In the genomic region with DNA sequence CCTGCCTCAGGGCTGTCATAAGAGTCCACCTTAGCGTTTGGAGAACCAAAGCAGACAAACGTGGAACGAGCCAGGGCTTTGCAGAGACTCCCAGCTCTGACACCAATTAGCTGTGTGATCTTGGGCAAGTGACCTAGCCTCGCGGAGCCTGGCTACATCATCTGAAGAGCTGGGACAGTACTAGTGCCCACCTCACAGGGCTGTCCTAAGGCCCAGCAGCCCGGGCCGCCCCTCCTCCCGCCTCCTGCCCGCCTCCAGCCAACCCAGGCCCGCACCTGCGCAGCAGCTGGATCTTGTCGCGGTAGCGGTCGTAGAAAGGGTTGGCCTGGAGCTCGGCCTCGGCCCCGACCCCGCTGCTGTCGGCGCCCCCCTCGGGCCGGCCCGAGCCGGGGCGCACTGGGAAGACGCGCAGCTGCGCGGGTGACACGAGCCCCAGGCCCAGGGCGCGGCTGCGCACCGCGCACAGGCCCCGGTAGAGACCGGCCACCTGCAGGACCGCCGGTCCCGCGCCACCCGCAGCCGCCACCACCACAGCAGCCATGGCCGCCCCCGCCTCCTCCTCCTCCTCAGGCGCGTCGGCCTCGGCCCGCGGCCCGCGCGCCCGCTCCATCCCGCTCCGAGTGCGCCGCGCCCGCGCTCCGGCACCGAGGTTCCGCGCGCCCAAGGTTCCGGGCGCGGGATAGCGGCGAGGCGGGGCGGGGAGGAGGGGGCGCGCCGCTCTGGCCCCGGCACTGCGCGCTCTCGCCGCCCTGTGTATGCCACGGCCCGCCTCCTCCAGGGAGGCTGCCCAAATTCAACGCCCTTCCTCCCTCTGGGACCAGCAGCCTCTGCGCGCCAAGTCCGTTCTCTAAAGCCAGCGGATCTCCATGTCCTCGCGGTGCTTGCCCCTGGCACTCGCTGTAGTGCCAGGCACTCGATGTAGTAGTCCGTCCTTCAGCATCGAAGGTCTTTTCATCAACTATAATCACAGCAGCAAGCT, we compare ENCODE assay signal across 8 cellular contexts. TPM values are rescaled to one million over a fixed set of nuclear protein-coding genes. Genes with fewer than 3 reads are reported as not detected.
DNase-seq lines count a peak whose midpoint lies in the region; ATAC-seq and TF ChIP-seq lines count a peak whose summit lies in the region.

A gene with protein sequence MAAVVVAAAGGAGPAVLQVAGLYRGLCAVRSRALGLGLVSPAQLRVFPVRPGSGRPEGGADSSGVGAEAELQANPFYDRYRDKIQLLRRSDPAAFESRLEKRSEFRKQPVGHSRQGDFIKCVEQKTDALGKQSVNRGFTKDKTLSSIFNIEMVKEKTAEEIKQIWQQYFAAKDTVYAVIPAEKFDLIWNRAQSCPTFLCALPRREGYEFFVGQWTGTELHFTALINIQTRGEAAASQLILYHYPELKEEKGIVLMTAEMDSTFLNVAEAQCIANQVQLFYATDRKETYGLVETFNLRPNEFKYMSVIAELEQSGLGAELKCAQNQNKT (minus strand): TSS at position 583 of the 979 bp plus-strand sequence. CDS start 42 bp downstream, at position 541.

- H3K4me2 ChIP-seq in GM23338 = peak within 1 kb of the TSS; percentile 99
- H3K4me2 ChIP-seq in SU-DHL-6 (ENCODE audit: low read depth, low read length, poor library complexity, severe bottlenecking) = peak within 1 kb of the TSS; percentile 77
- H3K4me2 ChIP-seq in trophoblast cell (ENCODE audit: low read length) = peak within 1 kb of the TSS; percentile 70

- H3K4me3 Mint-ChIP-seq in GM23338 = peak within 1 kb of the TSS; percentile 78; the same call in 2 of the 3 replicates
- peak within 1 kb of the TSS; percentile 93 for H3K4me3 Mint-ChIP-seq in activated naive CD8-positive, alpha-beta T cell treated with anti-CD3 and anti-CD28 coated beads, Interleukin-2, amount 10 ng/mL, durations not matched to agents 7 days and 5 days
- peak within 1 kb of the TSS; percentile 73 for H3K4me3 Mint-ChIP-seq in type B pancreatic cell

- H3K9ac ChIP-seq in SU-DHL-6 (ENCODE audit: low read length) (peak within 1 kb of the TSS; percentile 76), trophoblast cell (ENCODE audit: low read length) (peak within 1 kb of the TSS; percentile 76)

- H3K36me3 Mint-ChIP-seq in GM23338 (ENCODE audit: low read depth) = peaks cover 20% of the 10 kb centered on the region; the same call in 2 of the 3 replicates
- peaks cover 11% of the 10 kb centered on the region for H3K36me3 Mint-ChIP-seq in activated naive CD8-positive, alpha-beta T cell treated with anti-CD3 and anti-CD28 coated beads, Interleukin-2, amount 10 ng/mL, durations not matched to agents 7 days and 5 days
- peaks cover 5% of the 10 kb centered on the region for H3K36me3 Mint-ChIP-seq in type B pancreatic cell

- no peaks in the 10 kb centered on the region for H3K9me3 ChIP-seq in SU-DHL-6 (ENCODE audit: insufficient read depth, low read length)
- H3K9me3 ChIP-seq in trophoblast cell (ENCODE audit: insufficient read depth, low read depth, low read length) = no peaks in the 10 kb centered on the region

- H2BK12ac ChIP-seq in trophoblast cell (ENCODE audit: low read length) = no peak within 1 kb of the TSS

- H3K27me3 ChIP-seq in GM23338 (ENCODE audit: insufficient read depth) (no peaks in the 10 kb centered on the region), SU-DHL-6 (ENCODE audit: low read length) (no peaks in the 10 kb centered on the region), trophoblast cell (ENCODE audit: insufficient read depth, low read length) (no peaks in the 10 kb centered on the region)

- H3K27ac Mint-ChIP-seq in GM23338 = no peak within 1 kb of the TSS
- peak within 1 kb of the TSS; percentile 67 for H3K27ac Mint-ChIP-seq in activated naive CD8-positive, alpha-beta T cell treated with anti-CD3 and anti-CD28 coated beads, Interleukin-2, amount 10 ng/mL, durations not matched to agents 7 days and 5 days
- peak within 1 kb of the TSS; percentile 15 for H3K27ac Mint-ChIP-seq in type B pancreatic cell

- H3K36me3 ChIP-seq in GM23338 (ENCODE audit: insufficient read depth) (peaks cover 4% of the 10 kb centered on the region), SU-DHL-6 (ENCODE audit: low read length) (0 out of 2 replicates have a peak, but pooled peaks cover 6% of the 10 kb centered on the region), trophoblast cell (ENCODE audit: control insufficient read depth in 1 of 2, insufficient read depth in 2 of 2, low read length in 2 of 2) (peaks cover 0 to 2% of the 10 kb centered on the region in 2 experiments)

- H2AFZ ChIP-seq in GM23338 (peak within 1 kb of the TSS; percentile 78), SU-DHL-6 (ENCODE audit: low read depth, low read length, severe bottlenecking) (peak within 1 kb of the TSS; percentile 88), trophoblast cell (ENCODE audit: insufficient read depth, low read length, poor library complexity) (peak within 1 kb of the TSS; percentile 89)

- peak within 1 kb of the TSS; percentile 82 for H3K14ac ChIP-seq in trophoblast cell (ENCODE audit: low read length)

- H3K27ac ChIP-seq in GM23338 (ENCODE audit: low read depth) (no peak within 1 kb of the TSS; the same call in 1 of the 2 replicates), SU-DHL-6 (ENCODE audit: low read depth, low read length) (no peak within 1 kb of the TSS), trophoblast cell (ENCODE audit: low read depth, low read length) (no peak within 1 kb of the TSS)

- peaks cover 16% of the 10 kb centered on the region for H3K79me2 ChIP-seq in GM23338 (replicated peaks; ENCODE audit: insufficient read depth)
- H3K79me2 ChIP-seq in SU-DHL-6 (ENCODE audit: insufficient read depth, low read length) = peaks cover 7% of the 10 kb centered on the region; the same call in 1 of the 2 replicates
- peaks cover 4% of the 10 kb centered on the region for H3K79me2 ChIP-seq in trophoblast cell (ENCODE audit: control insufficient read depth, insufficient read depth, low read length, poor library complexity)

- H3K9me3 Mint-ChIP-seq in GM23338 (no peaks in the 10 kb centered on the region), type B pancreatic cell (no peaks in the 10 kb centered on the region)
- no peaks in the 10 kb centered on the region for H3K9me3 Mint-ChIP-seq in activated naive CD8-positive, alpha-beta T cell treated with anti-CD3 and anti-CD28 coated beads, Interleukin-2, amount 10 ng/mL, durations not matched to agents 7 days and 5 days

- H3K4me1 ChIP-seq in GM23338 (ENCODE audit: insufficient read depth) (peaks cover 23% of the 10 kb centered on the region), trophoblast cell (ENCODE audit: control insufficient read depth in 1 of 2, insufficient read depth in 2 of 2, low read length in 2 of 2) (peaks cover 5 to 9% of the 10 kb centered on the region in 2 experiments)

- POLR2A ChIA-PET in activated naive CD8-positive, alpha-beta T cell treated with anti-CD3 and anti-CD28 coated beads, Interleukin-2, amount 10 ng/mL, durations not matched to agents 7 days and 5 days (lab: Charles Lee) = interaction anchor here (0.8 to 2.6 kb wide), 9 partner anchors 8 to 123 kb away, joined by 3 to 13 read pairs (median 6); a partner anchor contains a TSS

- peak; percentile 87 for ATAC-seq in GM23338
- ATAC-seq in activated naive CD8-positive, alpha-beta T cell treated with anti-CD3 and anti-CD28 coated beads, Interleukin-2, amount 10 ng/mL, durations not matched to agents 7 days and 5 days (ENCODE audit: low read depth) = peak; percentile 84

- peak within 1 kb of the TSS; percentile 66 for H3K18ac ChIP-seq in trophoblast cell (ENCODE audit: low read length)

- H3K79me1 ChIP-seq in trophoblast cell (ENCODE audit: low read length) = peaks cover 2% of the 10 kb centered on the region

- H4K91ac ChIP-seq in trophoblast cell (ENCODE audit: low read depth, low read length) = peak within 1 kb of the TSS; percentile 82

- H4K8ac ChIP-seq in trophoblast cell (ENCODE audit: low read depth, low read length) = peak within 1 kb of the TSS; percentile 88

- H3K4me1 Mint-ChIP-seq in GM23338 (peaks cover 19% of the 10 kb centered on the region), type B pancreatic cell (ENCODE audit: unreplicated experiment) (peaks cover 13% of the 10 kb centered on the region)
- H3K4me1 Mint-ChIP-seq in activated naive CD8-positive, alpha-beta T cell treated with anti-CD3 and anti-CD28 coated beads, Interleukin-2, amount 10 ng/mL, durations not matched to agents 7 days and 5 days = peaks cover 15% of the 10 kb centered on the region

- no CpG with 5 or more reads among the region's 96 CpGs for WGBS in trophoblast cell (ENCODE audit: extremely low coverage, insufficient coverage, insufficient read length)

- peak; percentile 79 for DNase-seq in EH (ENCODE audit: low read depth)
- peak; percentile 94 for DNase-seq in GM23338 (ENCODE audit: low spot score)
- peak; percentile 51 for DNase-seq in M059J (ENCODE audit: low read depth)
- DNase-seq in activated naive CD8-positive, alpha-beta T cell treated with anti-CD3 and anti-CD28 coated beads, Interleukin-2, amount 10 ng/mL, durations not matched to agents 7 days and 5 days = peak; percentile 78
- peak; percentile 83 for DNase-seq in cardiac septum (ENCODE audit: low spot score)
- peak; percentile 60 to 82 for DNase-seq in trophoblast cell
- peak; percentile 77 for DNase-seq in type B pancreatic cell (ENCODE audit: extremely low spot score, unreplicated experiment)

- no peaks in the 10 kb centered on the region for H3F3A ChIP-seq in GM23338 (replicated peaks; ENCODE audit: low read depth)
- H3F3A ChIP-seq in SU-DHL-6 (ENCODE audit: insufficient read depth) = peaks cover 13% of the 10 kb centered on the region

- peak within 1 kb of the TSS; percentile 67 for H2BK120ac ChIP-seq in trophoblast cell (ENCODE audit: insufficient read depth, low read length, poor library complexity)

- H4K20me1 ChIP-seq in GM23338 (replicated peaks; ENCODE audit: insufficient read depth) (peaks cover 6% of the 10 kb centered on the region; the same call in 1 of the 2 replicates), SU-DHL-6 (ENCODE audit: low read depth, low read length) (no peaks in the 10 kb centered on the region)

- TF ChIP-seq CTCF in GM23338 (conservative IDR thresholded peaks at IDR 0.05; ENCODE audit: low read depth in 2 of 2) (0 out of 4 replicates have a peak, but pooled peaks of 1 of the 2 experiments have one; percentile 1), SU-DHL-6 (IDR thresholded peaks at IDR 0.05; ENCODE audit: insufficient read depth, low read length, poor library complexity, severe bottlenecking) (no peak), type B pancreatic cell (conservative IDR thresholded peaks at IDR 0.05) (no peak)

- no peak within 1 kb of the TSS for H2AK5ac ChIP-seq in trophoblast cell (ENCODE audit: low read length)

- H3K4me3 ChIP-seq in GM23338 = peak within 1 kb of the TSS; percentile 92
- peak within 1 kb of the TSS; percentile 77 for H3K4me3 ChIP-seq in SU-DHL-6 (ENCODE audit: insufficient read depth, low read length, poor library complexity, severe bottlenecking)
- H3K4me3 ChIP-seq in trophoblast cell (ENCODE audit: low read depth, low read length) = peak within 1 kb of the TSS; percentile 90

- H2BK5ac ChIP-seq in trophoblast cell (ENCODE audit: low read depth, low read length, poor library complexity) = no peak within 1 kb of the TSS

- H3K23ac ChIP-seq in trophoblast cell (ENCODE audit: low read length) = no peak within 1 kb of the TSS

- peak within 1 kb of the TSS; percentile 83 for H4K12ac ChIP-seq in trophoblast cell (ENCODE audit: low read depth, low read length)

- intact Hi-C loops in cardiac septum (cut with DNase I) = loop anchor here (5.0 kb wide), 2 partner anchors 51 to 136 kb away; a partner anchor contains a TSS

- H3K4ac ChIP-seq in trophoblast cell (ENCODE audit: low read depth, low read length) = no peak within 1 kb of the TSS

- H3K9me2 ChIP-seq in GM23338 (ENCODE audit: insufficient read depth) = no peaks in the 10 kb centered on the region
- no peaks in the 10 kb centered on the region for H3K9me2 ChIP-seq in SU-DHL-6 (replicated peaks; ENCODE audit: insufficient read depth, low read length)

- no peaks in the 10 kb centered on the region for H3K27me3 Mint-ChIP-seq in GM23338 (ENCODE audit: insufficient read depth, low read depth, poor library complexity)
- H3K27me3 Mint-ChIP-seq in activated naive CD8-positive, alpha-beta T cell treated with anti-CD3 and anti-CD28 coated beads, Interleukin-2, amount 10 ng/mL, durations not matched to agents 7 days and 5 days = no peaks in the 10 kb centered on the region
- no peaks in the 10 kb centered on the region for H3K27me3 Mint-ChIP-seq in type B pancreatic cell

RNA-seq across cellular contexts. Expression of the gene that starts here (rescaled TPM):
- 45.9 and 67.6 TPM in 2 replicates for total RNA-seq in GM23338 (2014; rRNA removed; shearing (Covaris generic))
- polyA plus RNA-seq in GM23338 (2016; fragmentation: Nextera tagmentation; extraction: Ambion mirVana) = 35.9 and 41.2 TPM in 2 replicates
- 68.4 and 94.2 TPM in 2 replicates for total RNA-seq in M059J (2014; rRNA removed; shearing (Covaris generic))
- total RNA-seq in activated naive CD8-positive, alpha-beta T cell treated with anti-CD3 and anti-CD28 coated beads, Interleukin-2, amount 10 ng/mL, durations not matched to agents 7 days and 5 days = 10 to 100 TPM; 43.3 to 45.4 TPM
- total RNA-seq in cardiac septum = 190 TPM
- polyA plus RNA-seq in trophoblast cell (2013) = 21.9 and 23.3 TPM in 2 replicates
- 45.9 and 55.7 TPM in 2 replicates for total RNA-seq in type B pancreatic cell (ENCODE audit: low replicate concordance)
